26 cellular contexts compared by ENCODE assay signal in genomic region chr21:28783641-28784185, GRCh38.
DNase-seq lines count a peak whose midpoint lies in the region; ATAC-seq, FAIRE-seq and TF ChIP-seq lines count a peak whose summit lies in the region.
"Had no signal": no experiment of that assay in that cellular context is flagged by ENCODE, and none has a peak within 500 bp of the region (broad histone marks: within the 10 kb centered on the region; RNA-seq: fewer than 3 reads in every experiment).

No MANE protein-coding gene starts in this region.

- H3K27ac Mint-ChIP-seq in chondrocyte (ENCODE audit: unreplicated experiment) = no peak overlapping the region
- H3K27ac Mint-ChIP-seq: CD14-positive monocyte; CD4-positive, alpha-beta memory T cell had no signal

- peaks cover 4% of the 10 kb centered on the region for H3K27me3 Mint-ChIP-seq in chondrocyte (ENCODE audit: low read depth)
- H3K27me3 Mint-ChIP-seq: CD4-positive, alpha-beta memory T cell had no signal

- H3K4me1 Mint-ChIP-seq in chondrocyte (ENCODE audit: low read depth) = no peaks in the 10 kb centered on the region
- H3K4me1 Mint-ChIP-seq: CD14-positive monocyte had no signal

- H3K9me3 Mint-ChIP-seq in chondrocyte (ENCODE audit: low read depth) = peaks cover 11% of the 10 kb centered on the region

- intact Hi-C loops in right cardiac atrium (cut with DNase I) = no loop called here
- intact Hi-C loops in Right ventricle myocardium inferior (cut with DNase I) = no loop called here
- intact Hi-C loops in kidney (cut with DNase I) = no loop called here
- intact Hi-C loops in upper lobe of right lung (cut with DNase I) = no loop called here

- no peaks in the 10 kb centered on the region for H3K4me1 ChIP-seq in right cardiac atrium (ENCODE audit: control insufficient read depth, insufficient read depth, low read length)
- H3K4me1 ChIP-seq in kidney (ENCODE audit: control insufficient read depth in 1 of 2, insufficient read depth in 1 of 2, low read depth in 1 of 2, low read length in 2 of 2) = no peaks in the 10 kb centered on the region
- no peaks in the 10 kb centered on the region for H3K4me1 ChIP-seq in upper lobe of right lung
- no peaks in the 10 kb centered on the region for H3K4me1 ChIP-seq in effector memory CD4-positive, alpha-beta T cell (ENCODE audit: control insufficient read depth, insufficient read depth, low read length, poor library complexity, severe bottlenecking)
- H3K4me1 ChIP-seq: A549; BE2C; BLaER1 treated with 17β-estradiol and CSF1 and Interleukin-3, amounts not matched to agents 10 nM and 100 nM; HAP-1 had no signal

- peaks cover 1% of the 10 kb centered on the region for H3K36me3 Mint-ChIP-seq in chondrocyte (ENCODE audit: low read depth)
- H3K36me3 Mint-ChIP-seq: CD14-positive monocyte had no signal

- H3K27ac ChIP-seq in right cardiac atrium (ENCODE audit: low read length) (no peak overlapping the region), kidney (ENCODE audit: low read depth in 2 of 2, low read length in 2 of 2) (no peak overlapping the region), upper lobe of right lung (no peak overlapping the region)
- no peak overlapping the region for H3K27ac ChIP-seq in effector memory CD4-positive, alpha-beta T cell (ENCODE audit: insufficient read depth, low read length, poor library complexity, severe bottlenecking)
- H3K27ac ChIP-seq: A549; BLaER1 treated with 17β-estradiol and CSF1 and Interleukin-3, amounts not matched to agents 10 nM and 100 nM had no signal

- no peak for TF ChIP-seq CTCF in chondrocyte (IDR thresholded peaks at IDR 0.05)
- TF ChIP-seq CTCF in kidney (IDR thresholded peaks at IDR 0.05; ENCODE audit: borderline replicate concordance, extremely low read depth, insufficient read depth) = no peak
- TF ChIP-seq CTCF in upper lobe of right lung (IDR thresholded peaks at IDR 0.05) = no peak

- no peak for ATAC-seq in right cardiac atrium
- ATAC-seq in Right ventricle myocardium inferior = no peak
- ATAC-seq in upper lobe of right lung = no peak
- no peak for ATAC-seq in HG03280 (IDR thresholded peaks at IDR 0.05; ENCODE audit: unreplicated experiment)
- ATAC-seq: A549 had no signal

- H3K9me3 ChIP-seq in right cardiac atrium (ENCODE audit: control insufficient read depth, low read length) (no peaks in the 10 kb centered on the region), kidney (ENCODE audit: control insufficient read depth in 1 of 2, low read length in 2 of 2) (no peaks in the 10 kb centered on the region), upper lobe of right lung (no peaks in the 10 kb centered on the region)
- no peaks in the 10 kb centered on the region for H3K9me3 ChIP-seq in effector memory CD4-positive, alpha-beta T cell (ENCODE audit: control insufficient read depth, low read length)
- H3K9me3 ChIP-seq: A549, HAP-1 had no signal

- H3K9ac ChIP-seq in kidney (ENCODE audit: low read length in 2 of 2) = no peak overlapping the region
- H3K9ac ChIP-seq: BLaER1 treated with 17β-estradiol and CSF1 and Interleukin-3, amounts not matched to agents 10 nM and 100 nM had no signal

- WGBS in right cardiac atrium = 97% methylated on average over 32 of the region's 32 CpGs

- no peaks in the 10 kb centered on the region for H3K27me3 ChIP-seq in right cardiac atrium (ENCODE audit: control insufficient read depth, insufficient read depth)
- H3K27me3 ChIP-seq in upper lobe of right lung = no peaks in the 10 kb centered on the region
- no peaks in the 10 kb centered on the region for H3K27me3 ChIP-seq in effector memory CD4-positive, alpha-beta T cell (replicated peaks; ENCODE audit: control insufficient read depth, insufficient read depth, low read length, poor library complexity, severe bottlenecking)
- H3K27me3 ChIP-seq: BE2C; BLaER1 treated with 17β-estradiol and CSF1 and Interleukin-3, amounts not matched to agents 10 nM and 100 nM had no signal

- FAIRE-seq in kidney (lab: Jason Lieb, UNC) = no peak
- FAIRE-seq: A549, GM12891, GM18507, H54 had no signal

- H3K36me3 ChIP-seq in kidney (ENCODE audit: control insufficient read depth in 1 of 2, insufficient read depth in 2 of 2, low read length in 2 of 2) (no peaks in the 10 kb centered on the region), upper lobe of right lung (no peaks in the 10 kb centered on the region)
- H3K36me3 ChIP-seq in effector memory CD4-positive, alpha-beta T cell (ENCODE audit: control insufficient read depth, insufficient read depth, low read length) = no peaks in the 10 kb centered on the region
- H3K36me3 ChIP-seq: BE2C; BLaER1 treated with 17β-estradiol and CSF1 and Interleukin-3, amounts not matched to agents 10 nM and 100 nM; HAP-1 had no signal

- DNase-seq in right cardiac atrium = peak in 2 of 3 donors; percentile 41 to 49
- no peak for DNase-seq in Right ventricle myocardium inferior (ENCODE audit: missing footprints)
- DNase-seq in chondrocyte (ENCODE audit: low spot score) = peak; percentile 78
- DNase-seq in kidney = peak; percentile 56
- peak; percentile 55 for DNase-seq in upper lobe of right lung
- DNase-seq in effector memory CD4-positive, alpha-beta T cell = no peak
- DNase-seq in activated CD8-positive, alpha-beta memory T cell treated with anti-CD3 and anti-CD28 coated beads, Interleukin-2, amount 50 U/mL, for 48 hours = no peak
- DNase-seq: 8988T; ACHN; AML-193; BE2C; Calu3; CD4-positive, alpha-beta memory T cell; COR-L47; DMS53; DMS79 treated with DMSO at 0.1 percent for 48 hours; GF-D8; GOT3 had no signal

- H3K4me3 ChIP-seq in right cardiac atrium (ENCODE audit: low read length) (no peak overlapping the region), kidney (ENCODE audit: low read length in 2 of 2) (no peak overlapping the region), upper lobe of right lung (no peak overlapping the region)
- H3K4me3 ChIP-seq in effector memory CD4-positive, alpha-beta T cell (ENCODE audit: insufficient read depth, low read depth, low read length, poor library complexity, severe bottlenecking) = no peak overlapping the region
- H3K4me3 ChIP-seq: A549; BLaER1 treated with 17β-estradiol and CSF1 and Interleukin-3, amounts not matched to agents 10 nM and 100 nM; HAP-1 had no signal

- no peak overlapping the region for H3K4me3 Mint-ChIP-seq in chondrocyte (ENCODE audit: unreplicated experiment)
- H3K4me3 Mint-ChIP-seq: CD14-positive monocyte; CD4-positive, alpha-beta memory T cell had no signal

Comparison
In these comparisons a context has a peak if more than half of its experiments do, and no peak if none do; other contexts are left out.
1. DNase-seq: peak in right cardiac atrium (2 of 3), chondrocyte (single experiment), kidney (single experiment) and upper lobe of right lung (single experiment); none in Right ventricle myocardium inferior (single experiment), effector memory CD4-positive, alpha-beta T cell (0 of 3) and activated CD8-positive, alpha-beta memory T cell treated with anti-CD3 and anti-CD28 coated beads, Interleukin-2, amount 50 U/mL, for 48 hours (single experiment).